In the genomic region with DNA sequence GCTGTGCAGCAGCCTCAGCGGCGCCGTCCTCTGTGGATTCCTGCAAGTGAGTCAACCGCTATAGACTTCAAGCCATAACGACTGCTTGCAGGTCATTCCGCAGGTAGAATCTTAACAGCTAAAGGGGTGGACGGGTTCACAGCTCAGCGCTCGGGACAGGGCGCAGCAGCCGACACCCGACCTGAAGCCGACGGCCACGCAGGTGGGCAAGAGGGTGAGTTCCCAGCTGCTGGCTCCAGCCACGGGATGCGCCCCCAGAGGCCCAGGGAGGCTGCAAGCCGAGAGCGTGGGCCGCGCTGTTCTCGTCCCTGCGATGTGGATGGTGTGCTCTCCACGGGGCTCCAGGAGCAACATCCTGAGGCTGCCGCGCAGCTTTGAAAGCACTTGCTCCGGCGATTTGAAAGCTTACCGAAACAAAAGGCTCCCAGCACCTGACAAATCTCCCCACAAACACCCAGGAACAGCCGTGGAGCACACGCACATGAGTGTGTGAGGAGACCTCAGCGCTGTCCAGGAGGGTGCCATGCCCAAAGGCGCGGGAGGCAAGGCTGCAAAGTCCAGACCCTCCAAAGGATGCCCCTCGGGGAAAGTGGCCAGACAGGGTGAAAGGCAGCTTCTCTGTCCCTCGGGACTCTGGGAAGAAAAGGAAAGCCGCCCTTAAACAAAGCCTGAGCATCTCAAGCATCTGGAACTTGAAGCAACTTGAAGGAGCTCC, we compare ENCODE assay signal across 13 cellular contexts. TPM values are rescaled to one million over a fixed set of nuclear protein-coding genes. Genes with fewer than 3 reads are reported as not detected.
"Had no signal": no experiment of that assay in that cellular context is flagged by ENCODE, and none has a peak within 500 bp of the region (broad histone marks: within the 10 kb centered on the region; RNA-seq: fewer than 3 reads in every experiment).

No MANE protein-coding gene starts in this region.

- H3K27me3 ChIP-seq: left lung, neural progenitor cell, pancreas, tibial nerve, uterus had no signal

- H3K9me3 ChIP-seq: pancreas, tibial nerve, uterus had no signal

- H3K27ac ChIP-seq: left lung, pancreas, tibial nerve, uterus had no signal

- H3K4me2 ChIP-seq: neural progenitor cell had no signal

- H3K4me3 ChIP-seq: left lung, neural progenitor cell, pancreas, tibial nerve, uterus had no signal

- ATAC-seq: activated T-cell treated with anti-CD3 and anti-CD28 coated beads, Interleukin-2, amount 50 U/mL, for 72 hours; effector memory CD8-positive, alpha-beta T cell; left lung; naive thymus-derived CD4-positive, alpha-beta T cell; pancreas had no signal

- H3K4me1 ChIP-seq: left lung, pancreas, uterus had no signal

- H3K9ac ChIP-seq: neural progenitor cell had no signal

- DNase-seq: activated CD4-positive, alpha-beta T cell treated with anti-CD3 and anti-CD28 coated beads for 1 hour; activated T-cell treated with anti-CD3 and anti-CD28 coated beads, Interleukin-2, amount 50 U/mL, for 72 hours; effector memory CD8-positive, alpha-beta T cell; hippocampal formation; islet precursor cell; naive thymus-derived CD4-positive, alpha-beta T cell; T1000; uterus had no signal

- H3K36me3 ChIP-seq: neural progenitor cell, pancreas, uterus had no signal

RNA-seq across cellular contexts. Expression of a gene that starts 48.9 kb away (rescaled TPM):
- total RNA-seq: fibroblast of villous mesenchyme had no signal
